8 cellular contexts compared by ENCODE assay signal in the genomic region with DNA sequence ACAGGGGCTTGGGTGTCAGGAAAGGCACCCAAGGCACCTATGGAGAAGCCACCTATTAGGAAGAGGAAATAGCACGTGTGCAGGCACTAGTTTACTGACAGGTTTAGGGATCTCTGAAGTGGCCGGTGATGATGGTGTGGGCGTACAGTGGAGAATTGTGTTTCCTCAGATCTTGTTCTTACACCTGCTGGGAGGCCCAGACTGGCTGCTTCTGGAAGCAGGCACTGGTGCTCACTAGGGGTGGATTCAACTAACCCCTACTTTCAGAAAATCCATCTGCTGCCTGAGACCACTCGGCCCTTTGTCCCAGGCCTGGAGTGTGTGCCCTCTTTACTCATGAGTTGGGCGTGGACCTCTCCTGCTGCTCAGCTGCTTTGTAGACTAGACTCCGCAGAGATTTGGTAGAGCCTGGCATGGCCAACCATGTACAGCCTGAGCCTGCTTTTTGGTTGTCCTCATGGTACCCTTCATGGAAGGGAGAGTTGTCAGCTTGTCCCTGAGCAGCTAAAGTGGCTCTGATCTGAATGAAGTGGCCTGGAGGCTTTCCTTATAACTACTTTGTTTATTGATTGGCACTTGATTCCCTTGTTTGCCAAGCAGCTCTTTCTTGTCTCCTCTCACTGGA. TPM values are rescaled to one million over a fixed set of nuclear protein-coding genes. Genes with fewer than 3 reads are reported as not detected.
A peak's percentile ranks its signal among the peaks of the same experiment; 100 is the strongest.
DNase-seq lines count a peak whose midpoint lies in the region; ATAC-seq and TF ChIP-seq lines count a peak whose summit lies in the region.

No MANE protein-coding gene starts in this region.

- ATAC-seq in RWPE2 (ENCODE audit: low read depth), result no peak
- ATAC-seq in psoas muscle, result no peak
- ATAC-seq in GM18861 (IDR thresholded peaks at IDR 0.05; ENCODE audit: unreplicated experiment), result no peak

- H3K9me3 ChIP-seq in RWPE2 (ENCODE audit: severe bottlenecking) (no peaks in the 10 kb centered on the region), esophagus muscularis mucosa (no peaks in the 10 kb centered on the region), psoas muscle (no peaks in the 10 kb centered on the region), adrenal gland (replicated peaks in 1 of 3) (no peaks in the 10 kb centered on the region)

- intact Hi-C loops in esophagus muscularis mucosa (cut with DNase I), result loop anchor here (5.0 kb wide), 1 partner anchor 57 kb away; no protein-coding TSS in a partner anchor
- intact Hi-C loops in psoas muscle (cut with DNase I), result no loop called here
- intact Hi-C loops in adrenal gland (cut with DNase I), result no loop called here

- H3K4me1 ChIP-seq in RWPE2 (ENCODE audit: insufficient read depth, poor library complexity, severe bottlenecking) (peaks cover 8% of the 10 kb centered on the region), esophagus muscularis mucosa (peaks cover 26 to 46% (median 36%) of the 10 kb centered on the region in 4 donors), psoas muscle (peaks cover 30% of the 10 kb centered on the region), adrenal gland (replicated peaks in 1 of 2) (peaks cover 10 to 18% of the 10 kb centered on the region in 2 donors)

- 56% methylated on average over 6 of the region's 6 CpGs for WGBS in esophagus muscularis mucosa
- 42 to 46% (median 43%) methylated on average over 6 of the region's 6 CpGs for WGBS in psoas muscle, 3 donors
- 58 to 72% (median 67%) methylated on average over 6 of the region's 6 CpGs for WGBS in adrenal gland, 4 donors

- no peak overlapping the region for H3K27ac ChIP-seq in RWPE2 (ENCODE audit: poor library complexity, severe bottlenecking)
- H3K27ac ChIP-seq in esophagus muscularis mucosa (replicated peaks in 1 of 4), result peak overlapping the region in 2 of 4 donors; percentile 83 to 86
- H3K27ac ChIP-seq in psoas muscle, result peak overlapping the region; percentile 87
- no peak overlapping the region for H3K27ac ChIP-seq in adrenal gland

- TF ChIP-seq CTCF in RWPE2 (IDR thresholded peaks at IDR 0.05; ENCODE audit: poor library complexity, severe bottlenecking) (no peak), esophagus muscularis mucosa (IDR thresholded peaks at IDR 0.05) (no peak), psoas muscle (IDR thresholded peaks at IDR 0.05) (no peak), adrenal gland (IDR thresholded peaks at IDR 0.05) (no peak)

- TF ChIP-seq POLR2A in esophagus muscularis mucosa (IDR thresholded peaks at IDR 0.05; ENCODE audit: low read depth) (no peak), adrenal gland (IDR thresholded peaks at IDR 0.05) (no peak)

- no peak for TF ChIP-seq EP300 in esophagus muscularis mucosa (IDR thresholded peaks at IDR 0.05)

- H3K4me3 ChIP-seq in GM08714 (ENCODE audit: low read length), result peak overlapping the region; percentile 97
- peak overlapping the region; percentile 86 for H3K4me3 ChIP-seq in RWPE2 (ENCODE audit: severe bottlenecking)
- peak overlapping the region; percentile 87 to 100 (median 96) for H3K4me3 ChIP-seq in esophagus muscularis mucosa
- H3K4me3 ChIP-seq in psoas muscle, result peak overlapping the region; percentile 100
- H3K4me3 ChIP-seq in adrenal gland, result peak overlapping the region in 1 of 4 donors; percentile 97

- H3K27me3 ChIP-seq in RWPE2 (ENCODE audit: insufficient read depth, poor library complexity, severe bottlenecking), result no peaks in the 10 kb centered on the region
- no peaks in the 10 kb centered on the region for H3K27me3 ChIP-seq in esophagus muscularis mucosa
- H3K27me3 ChIP-seq in psoas muscle (ENCODE audit: insufficient read depth in 3 of 3, low read length in 2 of 3), result no peaks in the 10 kb centered on the region
- H3K27me3 ChIP-seq in adrenal gland, result no peaks in the 10 kb centered on the region

- H3K36me3 ChIP-seq in RWPE2 (ENCODE audit: low read depth) (peaks cover 58% of the 10 kb centered on the region), esophagus muscularis mucosa (peaks cover 33 to 69% (median 61%) of the 10 kb centered on the region in 4 donors), psoas muscle (ENCODE audit: insufficient read depth in 1 of 2, low read depth in 1 of 2) (peaks cover 3 to 65% of the 10 kb centered on the region in 2 donors), adrenal gland (replicated peaks in 1 of 2) (peaks cover 0 to 47% of the 10 kb centered on the region in 2 donors)

- DNase-seq in RWPE2 (ENCODE audit: low spot score), result no peak
- no peak for DNase-seq in esophagus muscularis mucosa (ENCODE audit: extremely low spot score)
- DNase-seq in psoas muscle, result no peak
- DNase-seq in NCI-H748 (lab: John Stamatoyannopoulos, UW; ENCODE audit: unreplicated experiment), result no peak
- DNase-seq in adrenal gland, result no peak
- DNase-seq in NCI-H226, result no peak

RNA-seq across cellular contexts. Expression of a gene that starts 1.4 kb away (rescaled TPM):
- total RNA-seq in esophagus muscularis mucosa (10 to 100 TPM; 49.9 to 70.9 (median 52.0) TPM), psoas muscle (10 to 100 TPM; 33.8 to 52.1 (median 42.1) TPM), adrenal gland (10 to 100 TPM; 34.0 to 70.8 (median 54.1) TPM)
- polyA plus RNA-seq in psoas muscle (10 to 100 TPM; 21.1 to 32.2 (median 23.8) TPM), adrenal gland (100 to 1,000 TPM in 1 of 3 donors, 10 to 100 TPM in 2; 57.8 to 115 (median 73.3) TPM)

RNA-seq across cellular contexts. Expression of a gene that starts 10.4 kb away (rescaled TPM):
- 1 to 10 TPM in 1 of 4 donors, under 1 TPM in 1, not detected in 2; 0.99 to 1.7 TPM for total RNA-seq in esophagus muscularis mucosa
- 1 to 10 TPM in 1 of 4 donors, under 1 TPM in 1, not detected in 2; 0.77 to 1.1 TPM for total RNA-seq in psoas muscle
- under 1 TPM; 0.23 to 0.38 (median 0.37) TPM for polyA plus RNA-seq in psoas muscle
- 1 to 10 TPM in 2 of 8 donors, under 1 TPM in 4, not detected in 2; 0.72 to 2.1 (median 0.90) TPM for total RNA-seq in adrenal gland
- 1 to 10 TPM in 2 of 3 donors, under 1 TPM in 1; 0.99 to 6.8 (median 2.5) TPM for polyA plus RNA-seq in adrenal gland

RNA-seq across cellular contexts. Expression of a gene that starts 18.8 kb away (rescaled TPM):
- total RNA-seq in esophagus muscularis mucosa (10 to 100 TPM; 16.1 to 35.4 (median 26.4) TPM), psoas muscle (10 to 100 TPM; 11.3 to 18.8 (median 16.4) TPM), adrenal gland (10 to 100 TPM; 19.9 to 43.7 (median 29.1) TPM)
- polyA plus RNA-seq in psoas muscle (10 to 100 TPM in 2 of 3 donors, 1 to 10 TPM in 1; 9.6 to 16.9 (median 11.0) TPM), adrenal gland (10 to 100 TPM in 2 of 3 donors, 1 to 10 TPM in 1; 9.5 to 18.2 (median 15.4) TPM)

RNA-seq across cellular contexts. Expression of a gene that starts 26.8 kb away (rescaled TPM):
- total RNA-seq in esophagus muscularis mucosa (10 to 100 TPM; 30.3 to 50.7 (median 33.2) TPM), psoas muscle (10 to 100 TPM; 17.2 to 26.4 (median 19.2) TPM), adrenal gland (10 to 100 TPM; 18.1 to 58.6 (median 38.7) TPM)
- polyA plus RNA-seq in psoas muscle (10 to 100 TPM; 13.8 to 19.9 (median 19.9) TPM), adrenal gland (100 to 1,000 TPM in 2 of 3 donors, 10 to 100 TPM in 1; 15.8 to 250 (median 126) TPM)

RNA-seq across cellular contexts. Expression of a gene that starts 27.5 kb away (rescaled TPM):
- total RNA-seq in esophagus muscularis mucosa, result 100 to 1,000 TPM; 101 to 246 (median 174) TPM
- 100 to 1,000 TPM in 2 of 4 donors, 10 to 100 TPM in 2; 77.4 to 104 (median 96.8) TPM for total RNA-seq in psoas muscle
- 100 to 1,000 TPM; 129 to 170 (median 134) TPM for polyA plus RNA-seq in psoas muscle
- total RNA-seq in adrenal gland, result 100 to 1,000 TPM in 2 of 8 donors, 10 to 100 TPM in 6; 30.0 to 201 (median 80.7) TPM
- 100 to 1,000 TPM; 131 to 170 (median 134) TPM for polyA plus RNA-seq in adrenal gland
